In genomic region chr7:107993879-107994278, GRCh38 we compare ENCODE assay signal across 14 cellular contexts. TPM values are rescaled to one million over a fixed set of nuclear protein-coding genes. Genes with fewer than 3 reads are reported as not detected.
DNase-seq lines count a peak whose midpoint lies in the region; ATAC-seq and TF ChIP-seq lines count a peak whose summit lies in the region.
"Had no signal": no experiment of that assay in that cellular context is flagged by ENCODE, and none has a peak within 500 bp of the region (broad histone marks: within the 10 kb centered on the region; RNA-seq: fewer than 3 reads in every experiment).

No MANE protein-coding gene starts in this region.

- no peak overlapping the region for H2BK120ac ChIP-seq in trophoblast cell (ENCODE audit: insufficient read depth, low read length, poor library complexity)

- no peak overlapping the region for H3K4ac ChIP-seq in trophoblast cell (ENCODE audit: low read depth, low read length)

- H3K27me3 ChIP-seq in PC-9 (ENCODE audit: insufficient read depth, low read depth) (no peaks in the 10 kb centered on the region), trophoblast cell (ENCODE audit: insufficient read depth, low read length) (no peaks in the 10 kb centered on the region)
- H3K27me3 ChIP-seq: BLaER1 treated with 17β-estradiol and CSF1 and Interleukin-3, amounts not matched to agents 10 nM and 100 nM had no signal

- DNase-seq in PC-9, result no peak
- peak in 26 of 42 donors; percentile 7 to 79 (median 29) for DNase-seq in head of caudate nucleus
- DNase-seq in trophoblast cell, result no peak
- no peak for DNase-seq in NCI-H2107 (lab: John Stamatoyannopoulos, UW)
- DNase-seq: activated T-cell treated with anti-CD3 and anti-CD28 coated beads, Interleukin-2, amount 50 U/mL, for 4 hours; effector memory CD4-positive, alpha-beta T cell; EL; H9; MV-4-11 had no signal

- no peak for TF ChIP-seq CTCF in HEK293 (tag by site-specific recombination; IDR thresholded peaks at IDR 0.05)
- TF ChIP-seq CTCF in PC-9 (conservative IDR thresholded peaks at IDR 0.05), result no peak

- H3K4me3 ChIP-seq in HEK293 (ENCODE audit: low read depth, low read length) (no peak overlapping the region), PC-9 (no peak overlapping the region), trophoblast cell (ENCODE audit: low read depth, low read length) (no peak overlapping the region)
- H3K4me3 ChIP-seq: BLaER1 treated with 17β-estradiol and CSF1 and Interleukin-3, amounts not matched to agents 10 nM and 100 nM had no signal

- BruUV-seq in PC-9 (replicated peaks; lab: Mats Ljungman, UMichigan), result no TSS peak

- no peak overlapping the region for H4K8ac ChIP-seq in trophoblast cell (ENCODE audit: low read depth, low read length)

- peaks cover 8% of the 10 kb centered on the region for H3K79me1 ChIP-seq in trophoblast cell (ENCODE audit: low read length)

- H2BK5ac ChIP-seq in trophoblast cell (ENCODE audit: low read depth, low read length, poor library complexity), result no peak overlapping the region

- H3K27ac ChIP-seq in HEK293 (ENCODE audit: extremely low read depth, low read depth, low read length), result no peak overlapping the region
- peak overlapping the region; percentile 75; the same call in 1 of the 2 replicates for H3K27ac ChIP-seq in PC-9
- H3K27ac ChIP-seq in trophoblast cell (ENCODE audit: low read depth, low read length), result no peak overlapping the region
- H3K27ac ChIP-seq: BLaER1 treated with 17β-estradiol and CSF1 and Interleukin-3, amounts not matched to agents 10 nM and 100 nM had no signal

- no peak overlapping the region for H3K23ac ChIP-seq in trophoblast cell (ENCODE audit: low read length)

- H4K91ac ChIP-seq in trophoblast cell (ENCODE audit: low read depth, low read length), result no peak overlapping the region

- ATAC-seq in GM19467 (IDR thresholded peaks at IDR 0.05; ENCODE audit: unreplicated experiment), result no peak
- no peak for ATAC-seq in GM18511 (IDR thresholded peaks at IDR 0.05; ENCODE audit: unreplicated experiment)
- no peak for ATAC-seq in GM18861 (IDR thresholded peaks at IDR 0.05; ENCODE audit: unreplicated experiment)
- ATAC-seq: activated T-cell treated with anti-CD3 and anti-CD28 coated beads, Interleukin-2, amount 50 U/mL, for 4 hours had no signal

- H3K9me3 ChIP-seq in HEK293 (ENCODE audit: control insufficient read depth, insufficient read depth, low read depth, low read length), result no peaks in the 10 kb centered on the region
- no peaks in the 10 kb centered on the region for H3K9me3 ChIP-seq in PC-9 (ENCODE audit: insufficient read depth, low read depth)
- no peaks in the 10 kb centered on the region for H3K9me3 ChIP-seq in trophoblast cell (ENCODE audit: insufficient read depth, low read depth, low read length)

- H3K9ac ChIP-seq in trophoblast cell (ENCODE audit: low read length), result no peak overlapping the region
- H3K9ac ChIP-seq: BLaER1 treated with 17β-estradiol and CSF1 and Interleukin-3, amounts not matched to agents 10 nM and 100 nM had no signal

- H2AFZ ChIP-seq in PC-9 (no peak overlapping the region), trophoblast cell (ENCODE audit: insufficient read depth, low read length, poor library complexity) (no peak overlapping the region)

- H3K79me2 ChIP-seq in PC-9 (ENCODE audit: low read depth), result 0 out of 2 replicates have a peak, but pooled peaks cover 12% of the 10 kb centered on the region
- H3K79me2 ChIP-seq in trophoblast cell (ENCODE audit: control insufficient read depth, insufficient read depth, low read length, poor library complexity), result peaks cover 2% of the 10 kb centered on the region

- WGBS in trophoblast cell (ENCODE audit: extremely low coverage, insufficient coverage, insufficient read length), result no CpG with 5 or more reads among the region's 1 CpG

- peaks cover 49% of the 10 kb centered on the region for H3F3A ChIP-seq in PC-9 (ENCODE audit: insufficient read depth, low read depth)

- CTCF ChIA-PET in HEK293 (lab: Yijun Ruan, JAX) (no interaction called here), PC-9 (lab: Charles Lee) (no interaction called here)

- POLR2A ChIA-PET in HEK293 (lab: Yijun Ruan, JAX), result no interaction called here
- POLR2A ChIA-PET in PC-9 (lab: Charles Lee; ENCODE audit: unreplicated experiment), result no interaction called here

- no peak overlapping the region for H3K14ac ChIP-seq in trophoblast cell (ENCODE audit: low read length)

- no peak overlapping the region for H4K12ac ChIP-seq in trophoblast cell (ENCODE audit: low read depth, low read length)

- H3K4me2 ChIP-seq in PC-9, result 0 out of 2 replicates have a peak overlapping the region, but pooled peaks have one; percentile 86
- H3K4me2 ChIP-seq in trophoblast cell (ENCODE audit: low read length), result no peak overlapping the region

- H2BK12ac ChIP-seq in trophoblast cell (ENCODE audit: low read length), result no peak overlapping the region

- no peaks in the 10 kb centered on the region for H3K9me2 ChIP-seq in PC-9 (ENCODE audit: insufficient read depth)

- intact Hi-C loops in PC-9 (cut with micrococcal nuclease; ENCODE audit: unreplicated experiment), result loop anchor here (2.0 kb wide), 1 partner anchor 533 kb away; the partner anchor contains the start of gene PNPLA8
- intact Hi-C loops in head of caudate nucleus (cut with DNase I), result no loop called here

- peaks cover 26% of the 10 kb centered on the region for H3K4me1 ChIP-seq in HEK293 (ENCODE audit: control insufficient read depth, insufficient read depth, low read length)
- H3K4me1 ChIP-seq in PC-9 (replicated peaks; ENCODE audit: insufficient read depth), result peaks cover 54% of the 10 kb centered on the region
- peaks cover 9 to 16% of the 10 kb centered on the region in 2 experiments for H3K4me1 ChIP-seq in trophoblast cell (ENCODE audit: control insufficient read depth in 1 of 2, insufficient read depth in 2 of 2, low read length in 2 of 2)

- H3K36me3 ChIP-seq in HEK293 (ENCODE audit: control insufficient read depth in 2 of 2, insufficient read depth in 1 of 2, low read length in 2 of 2) (peaks cover 7 to 21% of the 10 kb centered on the region in 2 experiments), PC-9 (ENCODE audit: low read depth) (peaks cover 35% of the 10 kb centered on the region), trophoblast cell (ENCODE audit: control insufficient read depth in 1 of 2, insufficient read depth in 2 of 2, low read length in 2 of 2) (peaks cover 26 to 38% of the 10 kb centered on the region in 2 experiments)
- H3K36me3 ChIP-seq: BLaER1 treated with 17β-estradiol and CSF1 and Interleukin-3, amounts not matched to agents 10 nM and 100 nM had no signal

- peak overlapping the region; percentile 8 for H3K18ac ChIP-seq in trophoblast cell (ENCODE audit: low read length)

- no peak overlapping the region for H2AK5ac ChIP-seq in trophoblast cell (ENCODE audit: low read length)

- H4K20me1 ChIP-seq in PC-9 (ENCODE audit: insufficient read depth), result no peaks in the 10 kb centered on the region
- H4K20me1 ChIP-seq: BLaER1 treated with 17β-estradiol and CSF1 and Interleukin-3, amounts not matched to agents 10 nM and 100 nM had no signal

TF ChIP-seq in HEK293, 187 proteins besides CTCF, POLR2A, EP300 and RAD21:
- TF ChIP-seq EGR2 (tag by site-specific recombination; IDR thresholded peaks at IDR 0.05; ENCODE audit: low read depth) (peak; percentile 96), SP7 (tag by site-specific recombination; IDR thresholded peaks at IDR 0.05) (peak; percentile 95), HOXA7 (CRISPR knock-in tag; IDR thresholded peaks at IDR 0.05; ENCODE audit: borderline replicate concordance) (no peak), ZFHX2 (tag by site-specific recombination; conservative IDR thresholded peaks at IDR 0.05) (peak; percentile 97)

RNA-seq across cellular contexts. Expression of gene LAMB1, which starts 9.1 kb away (rescaled TPM):
- total RNA-seq in PC-9 (2021), result 236 and 242 TPM in 2 replicates
- 407 and 428 TPM in 2 replicates for polyA plus RNA-seq in trophoblast cell (2013)

Comparison
In these comparisons a context has a peak if more than half of its experiments do, and no peak if none do; other contexts are left out.
1. DNase-seq: peak in head of caudate nucleus (26 of 42); none in PC-9 (0 of 2), trophoblast cell (0 of 2) and NCI-H2107 (single experiment).